ENCODE assay signal across 1 cellular context in the genomic region with DNA sequence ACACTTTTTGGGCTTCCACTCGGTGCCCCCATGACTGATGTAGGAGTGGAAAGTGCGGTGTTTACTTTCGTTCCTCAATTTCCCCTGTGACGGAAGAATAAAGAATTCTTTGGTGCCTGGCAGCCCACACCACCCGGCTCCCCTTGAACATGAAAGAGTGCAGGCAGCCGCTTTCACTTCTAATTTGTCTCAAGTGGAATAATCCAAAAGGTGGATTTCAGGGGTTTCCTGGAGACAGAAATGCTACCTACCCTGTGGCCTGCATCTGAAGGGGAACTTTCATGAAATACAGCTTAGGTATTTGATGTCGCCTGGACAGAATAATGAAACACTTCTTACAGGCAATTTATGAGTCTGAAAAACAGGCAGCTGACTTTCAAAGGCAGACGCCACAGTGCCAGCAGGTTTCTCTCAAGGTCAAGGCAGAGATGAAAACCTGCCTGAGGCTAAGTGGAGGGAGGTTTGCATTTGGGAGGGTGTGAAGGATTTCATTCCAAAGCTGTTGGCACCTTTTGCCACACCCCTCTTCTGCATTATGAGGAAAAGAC.
TF ChIP-seq lines count a peak whose summit lies in the region.

No MANE protein-coding gene starts in this region.

TF ChIP-seq in GM12878, 131 proteins besides CTCF, POLR2A, EP300 and RAD21 (continued from another document):
- TF ChIP-seq, protein P1, sequence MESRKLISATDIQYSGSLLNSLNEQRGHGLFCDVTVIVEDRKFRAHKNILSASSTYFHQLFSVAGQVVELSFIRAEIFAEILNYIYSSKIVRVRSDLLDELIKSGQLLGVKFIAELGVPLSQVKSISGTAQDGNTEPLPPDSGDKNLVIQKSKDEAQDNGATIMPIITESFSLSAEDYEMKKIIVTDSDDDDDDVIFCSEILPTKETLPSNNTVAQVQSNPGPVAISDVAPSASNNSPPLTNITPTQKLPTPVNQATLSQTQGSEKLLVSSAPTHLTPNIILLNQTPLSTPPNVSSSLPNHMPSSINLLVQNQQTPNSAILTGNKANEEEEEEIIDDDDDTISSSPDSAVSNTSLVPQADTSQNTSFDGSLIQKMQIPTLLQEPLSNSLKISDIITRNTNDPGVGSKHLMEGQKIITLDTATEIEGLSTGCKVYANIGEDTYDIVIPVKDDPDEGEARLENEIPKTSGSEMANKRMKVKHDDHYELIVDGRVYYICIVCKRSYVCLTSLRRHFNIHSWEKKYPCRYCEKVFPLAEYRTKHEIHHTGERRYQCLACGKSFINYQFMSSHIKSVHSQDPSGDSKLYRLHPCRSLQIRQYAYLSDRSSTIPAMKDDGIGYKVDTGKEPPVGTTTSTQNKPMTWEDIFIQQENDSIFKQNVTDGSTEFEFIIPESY (IDR thresholded peaks at IDR 0.05), result no peak
- TF ChIP-seq SREBF2 (IDR thresholded peaks at IDR 0.05; ENCODE audit: low read length) (no peak), JUND (IDR thresholded peaks at IDR 0.05; ENCODE audit: low read depth, low read length) (no peak), ZNF622 (IDR thresholded peaks at IDR 0.05) (no peak), CBX3 (IDR thresholded peaks at IDR 0.05; ENCODE audit: borderline replicate concordance, low read depth) (no peak), SPI1 (IDR thresholded peaks at IDR 0.05; ENCODE audit: borderline replicate concordance, insufficient read depth, low read depth, low read length) (no peak), NBN (IDR thresholded peaks at IDR 0.05) (no peak), ESRRA (IDR thresholded peaks at IDR 0.05; ENCODE audit: low read length) (no peak), RCOR1 (conservative IDR thresholded peaks at IDR 0.05; ENCODE audit: low read depth, low read length) (no peak), JUNB (IDR thresholded peaks at IDR 0.05) (no peak)
- TF ChIP-seq, protein P2, sequence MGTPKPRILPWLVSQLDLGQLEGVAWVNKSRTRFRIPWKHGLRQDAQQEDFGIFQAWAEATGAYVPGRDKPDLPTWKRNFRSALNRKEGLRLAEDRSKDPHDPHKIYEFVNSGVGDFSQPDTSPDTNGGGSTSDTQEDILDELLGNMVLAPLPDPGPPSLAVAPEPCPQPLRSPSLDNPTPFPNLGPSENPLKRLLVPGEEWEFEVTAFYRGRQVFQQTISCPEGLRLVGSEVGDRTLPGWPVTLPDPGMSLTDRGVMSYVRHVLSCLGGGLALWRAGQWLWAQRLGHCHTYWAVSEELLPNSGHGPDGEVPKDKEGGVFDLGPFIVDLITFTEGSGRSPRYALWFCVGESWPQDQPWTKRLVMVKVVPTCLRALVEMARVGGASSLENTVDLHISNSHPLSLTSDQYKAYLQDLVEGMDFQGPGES (IDR thresholded peaks at IDR 0.05), result no peak
- TF ChIP-seq, protein P3, sequence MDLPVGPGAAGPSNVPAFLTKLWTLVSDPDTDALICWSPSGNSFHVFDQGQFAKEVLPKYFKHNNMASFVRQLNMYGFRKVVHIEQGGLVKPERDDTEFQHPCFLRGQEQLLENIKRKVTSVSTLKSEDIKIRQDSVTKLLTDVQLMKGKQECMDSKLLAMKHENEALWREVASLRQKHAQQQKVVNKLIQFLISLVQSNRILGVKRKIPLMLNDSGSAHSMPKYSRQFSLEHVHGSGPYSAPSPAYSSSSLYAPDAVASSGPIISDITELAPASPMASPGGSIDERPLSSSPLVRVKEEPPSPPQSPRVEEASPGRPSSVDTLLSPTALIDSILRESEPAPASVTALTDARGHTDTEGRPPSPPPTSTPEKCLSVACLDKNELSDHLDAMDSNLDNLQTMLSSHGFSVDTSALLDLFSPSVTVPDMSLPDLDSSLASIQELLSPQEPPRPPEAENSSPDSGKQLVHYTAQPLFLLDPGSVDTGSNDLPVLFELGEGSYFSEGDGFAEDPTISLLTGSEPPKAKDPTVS (IDR thresholded peaks at IDR 0.05; ENCODE audit: low read depth, low read length), result no peak
- TF ChIP-seq, protein P4, sequence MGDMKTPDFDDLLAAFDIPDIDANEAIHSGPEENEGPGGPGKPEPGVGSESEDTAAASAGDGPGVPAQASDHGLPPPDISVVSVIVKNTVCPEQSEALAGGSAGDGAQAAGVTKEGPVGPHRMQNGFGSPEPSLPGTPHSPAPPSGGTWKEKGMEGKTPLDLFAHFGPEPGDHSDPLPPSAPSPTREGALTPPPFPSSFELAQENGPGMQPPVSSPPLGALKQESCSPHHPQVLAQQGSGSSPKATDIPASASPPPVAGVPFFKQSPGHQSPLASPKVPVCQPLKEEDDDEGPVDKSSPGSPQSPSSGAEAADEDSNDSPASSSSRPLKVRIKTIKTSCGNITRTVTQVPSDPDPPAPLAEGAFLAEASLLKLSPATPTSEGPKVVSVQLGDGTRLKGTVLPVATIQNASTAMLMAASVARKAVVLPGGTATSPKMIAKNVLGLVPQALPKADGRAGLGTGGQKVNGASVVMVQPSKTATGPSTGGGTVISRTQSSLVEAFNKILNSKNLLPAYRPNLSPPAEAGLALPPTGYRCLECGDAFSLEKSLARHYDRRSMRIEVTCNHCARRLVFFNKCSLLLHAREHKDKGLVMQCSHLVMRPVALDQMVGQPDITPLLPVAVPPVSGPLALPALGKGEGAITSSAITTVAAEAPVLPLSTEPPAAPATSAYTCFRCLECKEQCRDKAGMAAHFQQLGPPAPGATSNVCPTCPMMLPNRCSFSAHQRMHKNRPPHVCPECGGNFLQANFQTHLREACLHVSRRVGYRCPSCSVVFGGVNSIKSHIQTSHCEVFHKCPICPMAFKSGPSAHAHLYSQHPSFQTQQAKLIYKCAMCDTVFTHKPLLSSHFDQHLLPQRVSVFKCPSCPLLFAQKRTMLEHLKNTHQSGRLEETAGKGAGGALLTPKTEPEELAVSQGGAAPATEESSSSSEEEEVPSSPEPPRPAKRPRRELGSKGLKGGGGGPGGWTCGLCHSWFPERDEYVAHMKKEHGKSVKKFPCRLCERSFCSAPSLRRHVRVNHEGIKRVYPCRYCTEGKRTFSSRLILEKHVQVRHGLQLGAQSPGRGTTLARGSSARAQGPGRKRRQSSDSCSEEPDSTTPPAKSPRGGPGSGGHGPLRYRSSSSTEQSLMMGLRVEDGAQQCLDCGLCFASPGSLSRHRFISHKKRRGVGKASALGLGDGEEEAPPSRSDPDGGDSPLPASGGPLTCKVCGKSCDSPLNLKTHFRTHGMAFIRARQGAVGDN (IDR thresholded peaks at IDR 0.05), result no peak
TF ChIP-seq in GM12878: peak in this region for 0.
